Comparison of ENCODE assay signal across 10 cellular contexts in genomic region chr17:79930077-79930785, GRCh38.
DNase-seq lines count a peak whose midpoint lies in the region; ATAC-seq, FAIRE-seq and TF ChIP-seq lines count a peak whose summit lies in the region.
"Had no signal": no experiment of that assay in that cellular context is flagged by ENCODE, and none has a peak within 500 bp of the region (broad histone marks: within the 10 kb centered on the region; RNA-seq: fewer than 3 reads in every experiment).

No MANE protein-coding gene starts in this region.

- no peak for TF ChIP-seq POLR2A in GM12878 (IDR thresholded peaks at IDR 0.05; ENCODE audit: low read depth, low read length)

- H4K20me1 ChIP-seq in GM12878 (ENCODE audit: control insufficient read depth, insufficient read depth) (no peaks in the 10 kb centered on the region), Karpas-422 (ENCODE audit: insufficient read depth, low read depth, low read length) (no peaks in the 10 kb centered on the region)

- DNase-seq in stimulated activated naive CD8-positive, alpha-beta T cell treated with anti-CD3 and anti-CD28 coated beads, Interleukin-15, Interleukin-2, amounts not matched to agents 100 U/mL and 50 U/mL, for 24 hours, result no peak
- no peak for DNase-seq in GM12878 (ENCODE audit: low read depth, low spot score)
- DNase-seq in mesenchymal stem cell, result no peak
- DNase-seq in activated CD8-positive, alpha-beta T cell treated with anti-CD3 and anti-CD28 coated beads, Interleukin-2, amount 10 ng/mL, durations not matched to agents 7 days and 5 days, result no peak
- no peak for DNase-seq in Karpas-422
- DNase-seq in activated effector memory CD4-positive, alpha-beta T cell treated with Interleukin-2 at 50 U/mL for 16 hours, result no peak
- no peak for DNase-seq in GOT3 (lab: John Stamatoyannopoulos, UW)
- DNase-seq: activated gamma-delta T cell had no signal

- no peak for TF ChIP-seq EP300 in GM12878 (IDR thresholded peaks at IDR 0.05; ENCODE audit: borderline replicate concordance in 1 of 2, control insufficient read depth in 1 of 2, low read depth in 2 of 2, low read length in 2 of 2)

- no peak overlapping the region for H3K18ac ChIP-seq in mesenchymal stem cell (ENCODE audit: low read depth in 1 of 2, low read length in 2 of 2)

- H3K79me2 ChIP-seq in GM12878 (ENCODE audit: control insufficient read depth, insufficient read depth, low read length) (no peaks in the 10 kb centered on the region), Karpas-422 (ENCODE audit: low read length) (no peaks in the 10 kb centered on the region)

- WGBS in GM12878 (ENCODE audit: insufficient coverage, insufficient replicate concordance, low lambda C conversion rate, missing lambda C conversion rate), result under 1% methylated on average over 44 of the region's 58 CpGs
- 4% methylated on average over 57 of the region's 58 CpGs for WGBS in mesenchymal stem cell

- no peak overlapping the region for H2AK5ac ChIP-seq in mesenchymal stem cell (ENCODE audit: low read length, severe bottlenecking)

- H3K27ac Mint-ChIP-seq in stimulated activated naive CD8-positive, alpha-beta T cell treated with anti-CD3 and anti-CD28 coated beads, Interleukin-15, Interleukin-2, amounts not matched to agents 100 ng/mL and 50 ng/mL, for 24 hours, result no peak overlapping the region
- no peak overlapping the region for H3K27ac Mint-ChIP-seq in activated CD8-positive, alpha-beta T cell treated with anti-CD3 and anti-CD28 coated beads, Interleukin-2, amount 10 ng/mL, durations not matched to agents 7 days and 5 days
- H3K27ac Mint-ChIP-seq: natural killer cell treated with Interleukin-12 subunit alpha and Interleukin-12 subunit beta and Interleukin-15 and Interleukin-18, amount 100 ng/mL, for 72 hours had no signal

- peak overlapping the region; percentile 37 for H3K4me3 Mint-ChIP-seq in stimulated activated naive CD8-positive, alpha-beta T cell treated with anti-CD3 and anti-CD28 coated beads, Interleukin-15, Interleukin-2, amounts not matched to agents 100 ng/mL and 50 ng/mL, for 24 hours
- no peak overlapping the region for H3K4me3 Mint-ChIP-seq in activated CD8-positive, alpha-beta T cell treated with anti-CD3 and anti-CD28 coated beads, Interleukin-2, amount 10 ng/mL, durations not matched to agents 7 days and 5 days
- H3K4me3 Mint-ChIP-seq: natural killer cell treated with Interleukin-12 subunit alpha and Interleukin-12 subunit beta and Interleukin-15 and Interleukin-18, amount 100 ng/mL, for 72 hours had no signal

- no peak for ATAC-seq in stimulated activated naive CD8-positive, alpha-beta T cell treated with anti-CD3 and anti-CD28 coated beads, Interleukin-15, Interleukin-2, amounts not matched to agents 100 U/mL and 50 U/mL, for 24 hours
- ATAC-seq in GM12878, result no peak
- no peak for ATAC-seq in activated CD8-positive, alpha-beta T cell treated with anti-CD3 and anti-CD28 coated beads, Interleukin-2, amount 10 ng/mL, durations not matched to agents 7 days and 5 days
- ATAC-seq: natural killer cell treated with Interleukin-12 subunit alpha and Interleukin-12 subunit beta and Interleukin-15 and Interleukin-18, amount 100 ng/mL, for 72 hours had no signal

- H3K9ac ChIP-seq in GM12878 (ENCODE audit: control insufficient read depth, insufficient read depth, low read length) (no peak overlapping the region), mesenchymal stem cell (ENCODE audit: low read length) (peak overlapping the region; percentile 41), Karpas-422 (ENCODE audit: low read length) (no peak overlapping the region)

- H2BK12ac ChIP-seq in mesenchymal stem cell (ENCODE audit: low read length in 2 of 2), result no peak overlapping the region

- no peak for TF ChIP-seq CTCF in GM12878 (IDR thresholded peaks at IDR 0.05 in 2 of 3, conservative IDR thresholded peaks at IDR 0.05 in 1 of 3; ENCODE audit: control insufficient read depth in 2 of 3, extremely low read depth in 1 of 3, insufficient read depth in 1 of 3, low read depth in 3 of 3, low read length in 3 of 3)

- peaks cover 64% of the 10 kb centered on the region for H3K4me1 Mint-ChIP-seq in stimulated activated naive CD8-positive, alpha-beta T cell treated with anti-CD3 and anti-CD28 coated beads, Interleukin-15, Interleukin-2, amounts not matched to agents 100 ng/mL and 50 ng/mL, for 24 hours (ENCODE audit: low read depth)
- peaks cover 68% of the 10 kb centered on the region for H3K4me1 Mint-ChIP-seq in activated CD8-positive, alpha-beta T cell treated with anti-CD3 and anti-CD28 coated beads, Interleukin-2, amount 10 ng/mL, durations not matched to agents 7 days and 5 days (ENCODE audit: low read depth)

- no peaks in the 10 kb centered on the region for H3K36me3 Mint-ChIP-seq in stimulated activated naive CD8-positive, alpha-beta T cell treated with anti-CD3 and anti-CD28 coated beads, Interleukin-15, Interleukin-2, amounts not matched to agents 100 ng/mL and 50 ng/mL, for 24 hours (ENCODE audit: low read depth)
- no peaks in the 10 kb centered on the region for H3K36me3 Mint-ChIP-seq in activated CD8-positive, alpha-beta T cell treated with anti-CD3 and anti-CD28 coated beads, Interleukin-2, amount 10 ng/mL, durations not matched to agents 7 days and 5 days (ENCODE audit: low read depth)
- H3K36me3 Mint-ChIP-seq: natural killer cell treated with Interleukin-12 subunit alpha and Interleukin-12 subunit beta and Interleukin-15 and Interleukin-18, amount 100 ng/mL, for 72 hours had no signal

- no peak overlapping the region for H3K4ac ChIP-seq in mesenchymal stem cell (ENCODE audit: low read depth in 1 of 2, low read length in 2 of 2)

- peak overlapping the region in 1 of 2 experiments; percentile 11 for H3K14ac ChIP-seq in mesenchymal stem cell (ENCODE audit: low read length in 2 of 2)

- no peak overlapping the region for H3K23ac ChIP-seq in mesenchymal stem cell (ENCODE audit: low read length in 2 of 2)

- no peak overlapping the region for H3K27ac ChIP-seq in GM12878 (ENCODE audit: control insufficient read depth, insufficient read depth)
- no peak overlapping the region for H3K27ac ChIP-seq in mesenchymal stem cell (ENCODE audit: low read length, poor library complexity, severe bottlenecking)
- H3K27ac ChIP-seq in Karpas-422 (ENCODE audit: low read length), result no peak overlapping the region

- POLR2A ChIA-PET in GM12878 (lab: Charles Lee), result interaction anchor here (1.1 kb wide), 1 partner anchor 9 kb away, joined by 3 read pairs; no protein-coding TSS in a partner anchor
- POLR2A ChIA-PET in activated CD8-positive, alpha-beta T cell treated with anti-CD3 and anti-CD28 coated beads, Interleukin-2, amount 10 ng/mL, durations not matched to agents 7 days and 5 days (lab: Charles Lee), result no interaction called here

- in situ Hi-C loops in GM12878 (cut with MboI), result no loop called here

- H3K36me3 ChIP-seq in GM12878 (ENCODE audit: control insufficient read depth in 2 of 2, insufficient read depth in 2 of 2, low read length in 1 of 2), result no peaks in the 10 kb centered on the region
- H3K36me3 ChIP-seq in mesenchymal stem cell (ENCODE audit: control insufficient read depth in 1 of 2, insufficient read depth in 2 of 2, low read depth in 1 of 2, low read length in 2 of 2), result no peaks in the 10 kb centered on the region
- no peaks in the 10 kb centered on the region for H3K36me3 ChIP-seq in Karpas-422 (ENCODE audit: insufficient read depth, low read length)

- H3K4me3 ChIP-seq in GM12878 (no peak overlapping the region), mesenchymal stem cell (ENCODE audit: insufficient read depth in 1 of 2, low read depth in 1 of 2, low read length in 2 of 2) (peak overlapping the region in 1 of 2 experiments; percentile 53), Karpas-422 (ENCODE audit: low read length) (no peak overlapping the region)

- no peaks in the 10 kb centered on the region; the same call in 2 of the 3 replicates for H3K9me3 ChIP-seq in GM12878 (replicated peaks; ENCODE audit: control insufficient read depth, insufficient read depth, low read length)
- no peaks in the 10 kb centered on the region for H3K9me3 ChIP-seq in mesenchymal stem cell (ENCODE audit: control insufficient read depth, low read length)
- no peaks in the 10 kb centered on the region for H3K9me3 ChIP-seq in Karpas-422 (ENCODE audit: low read length)

- no peak overlapping the region for H2BK120ac ChIP-seq in mesenchymal stem cell (ENCODE audit: low read depth, low read length)

- no peaks in the 10 kb centered on the region; a peak in 1 of 4 replicates for H3K27me3 ChIP-seq in GM12878 (replicated peaks in 1 of 2; ENCODE audit: control insufficient read depth in 2 of 2, insufficient read depth in 2 of 2, low read length in 1 of 2)
- peaks cover 53 to 72% of the 10 kb centered on the region in 2 experiments for H3K27me3 ChIP-seq in mesenchymal stem cell (ENCODE audit: control insufficient read depth in 1 of 2, insufficient read depth in 1 of 2, low read length in 2 of 2)
- no peaks in the 10 kb centered on the region for H3K27me3 ChIP-seq in Karpas-422 (ENCODE audit: low read length)

- no TSS peak for BruUV-seq in GM12878 (replicated peaks; lab: Mats Ljungman, UMichigan)

- RAD21 ChIA-PET in GM12878 (lab: Charles Lee; ENCODE audit: unreplicated experiment), result interaction anchor here (1.1 to 2.0 kb wide), 3 partner anchors 9 to 122 kb away, joined by 3 to 6 read pairs (median 5); no protein-coding TSS in a partner anchor

- H4K91ac ChIP-seq in mesenchymal stem cell (ENCODE audit: low read length), result no peak overlapping the region

- H3K4me1 ChIP-seq in GM12878 (ENCODE audit: control insufficient read depth, insufficient read depth, low read length) (peaks cover 7% of the 10 kb centered on the region), mesenchymal stem cell (ENCODE audit: control insufficient read depth, insufficient read depth, low read depth, low read length) (peaks cover 13% of the 10 kb centered on the region), Karpas-422 (ENCODE audit: low read length) (peaks cover 19% of the 10 kb centered on the region)

- no peaks in the 10 kb centered on the region for H3K79me1 ChIP-seq in mesenchymal stem cell (replicated peaks; ENCODE audit: low read length, poor library complexity, severe bottlenecking)

- H3K9me3 Mint-ChIP-seq in stimulated activated naive CD8-positive, alpha-beta T cell treated with anti-CD3 and anti-CD28 coated beads, Interleukin-15, Interleukin-2, amounts not matched to agents 100 ng/mL and 50 ng/mL, for 24 hours, result no peaks in the 10 kb centered on the region
- no peaks in the 10 kb centered on the region for H3K9me3 Mint-ChIP-seq in activated CD8-positive, alpha-beta T cell treated with anti-CD3 and anti-CD28 coated beads, Interleukin-2, amount 10 ng/mL, durations not matched to agents 7 days and 5 days (ENCODE audit: insufficient read depth)
- H3K9me3 Mint-ChIP-seq: natural killer cell treated with Interleukin-12 subunit alpha and Interleukin-12 subunit beta and Interleukin-15 and Interleukin-18, amount 100 ng/mL, for 72 hours had no signal

- TF ChIP-seq RAD21 in GM12878 (IDR thresholded peaks at IDR 0.05; ENCODE audit: insufficient read depth, low read depth, low read length), result no peak

- H3K4me2 ChIP-seq in GM12878 (ENCODE audit: control insufficient read depth, insufficient read depth) (no peak overlapping the region), mesenchymal stem cell (ENCODE audit: low read length, poor library complexity, severe bottlenecking) (peak overlapping the region; percentile 62), Karpas-422 (ENCODE audit: low read depth, low read length, poor library complexity, severe bottlenecking) (no peak overlapping the region)

- H3K9me2 ChIP-seq in Karpas-422 (replicated peaks; ENCODE audit: insufficient read depth, low read length), result no peaks in the 10 kb centered on the region

- peaks cover 5% of the 10 kb centered on the region for H3K27me3 Mint-ChIP-seq in stimulated activated naive CD8-positive, alpha-beta T cell treated with anti-CD3 and anti-CD28 coated beads, Interleukin-15, Interleukin-2, amounts not matched to agents 100 ng/mL and 50 ng/mL, for 24 hours
- peaks cover 20% of the 10 kb centered on the region for H3K27me3 Mint-ChIP-seq in activated CD8-positive, alpha-beta T cell treated with anti-CD3 and anti-CD28 coated beads, Interleukin-2, amount 10 ng/mL, durations not matched to agents 7 days and 5 days (ENCODE audit: low read depth)

- SMC1A ChIA-PET in GM12878 (lab: Charles Lee; ENCODE audit: uncharacterized antibody, unreplicated experiment), result interaction anchor here (0.5 to 1.3 kb wide), 4 partner anchors 9 to 141 kb away, joined by 3 to 4 read pairs (median 4); no protein-coding TSS in a partner anchor

- H2BK15ac ChIP-seq in mesenchymal stem cell (ENCODE audit: low read depth, poor library complexity, severe bottlenecking), result no peak overlapping the region

- H2AFZ ChIP-seq in GM12878 (ENCODE audit: control insufficient read depth, low read depth, low read length) (no peak overlapping the region), mesenchymal stem cell (ENCODE audit: low read depth, low read length) (no peak overlapping the region), Karpas-422 (ENCODE audit: low read length) (no peak overlapping the region)

- intact Hi-C loops in GM12878 (cut with micrococcal nuclease; ENCODE audit: unreplicated experiment), result no loop called here

- no peak for FAIRE-seq in GM12878 (lab: Jason Lieb, UNC)

- no peak overlapping the region for H4K8ac ChIP-seq in mesenchymal stem cell (ENCODE audit: low read length)

- CTCF ChIA-PET in GM12878 (lab: Yijun Ruan, JAX), result interaction anchor here (0.8 to 1.5 kb wide), 4 partner anchors 8 to 122 kb away, joined by 3 to 4 read pairs (median 3); no protein-coding TSS in a partner anchor
- CTCF ChIA-PET in activated CD8-positive, alpha-beta T cell treated with anti-CD3 and anti-CD28 coated beads, Interleukin-2, amount 10 ng/mL, durations not matched to agents 7 days and 5 days (lab: Charles Lee), result no interaction called here

- H2BK5ac ChIP-seq in mesenchymal stem cell (ENCODE audit: low read depth, low read length, poor library complexity, severe bottlenecking), result no peak overlapping the region
